ENCODE assay signal across 16 cellular contexts in genomic region chr16:77585379-77585778, GRCh38.
DNase-seq lines count a peak whose midpoint lies in the region; ATAC-seq and TF ChIP-seq lines count a peak whose summit lies in the region.
"Had no signal": no experiment of that assay in that cellular context is flagged by ENCODE, and none has a peak within 500 bp of the region (broad histone marks: within the 10 kb centered on the region; RNA-seq: fewer than 3 reads in every experiment).

No MANE protein-coding gene starts in this region.

- intact Hi-C loops in posterior vena cava (cut with DNase I), result no loop called here

- H3K36me3 Mint-ChIP-seq in T-helper 2 cell treated with Interferon-gamma antibody and Interleukin-4, amounts not matched to agents 5 μg/mL and 100 μg/mL, for 36 hours (ENCODE audit: low read depth), result no peaks in the 10 kb centered on the region
- H3K36me3 Mint-ChIP-seq: brain had no signal

- no peaks in the 10 kb centered on the region for H3K9me3 Mint-ChIP-seq in stimulated activated naive CD8-positive, alpha-beta T cell treated with anti-CD3 and anti-CD28 coated beads, Interleukin-15, amount 100 ng/mL, for 72 hours
- H3K9me3 Mint-ChIP-seq in T-helper 2 cell treated with Interferon-gamma antibody and Interleukin-4, amounts not matched to agents 5 μg/mL and 100 μg/mL, for 36 hours, result no peaks in the 10 kb centered on the region
- H3K9me3 Mint-ChIP-seq: activated T-cell treated with anti-CD3 and anti-CD28 coated beads, Interleukin-2, amount 50 U/mL, for 24 hours; brain had no signal

- H3K4me2 ChIP-seq in fibroblast of lung (ENCODE audit: extremely low read depth, insufficient read depth, low read length), result no peak overlapping the region

- no peak overlapping the region for H3K9ac ChIP-seq in fibroblast of lung (ENCODE audit: insufficient read depth, low read length)

- H3K36me3 ChIP-seq in fibroblast of lung (ENCODE audit: control insufficient read depth, insufficient read depth, low read length), result no peaks in the 10 kb centered on the region
- no peaks in the 10 kb centered on the region for H3K36me3 ChIP-seq in MG63
- H3K36me3 ChIP-seq: BE2C, SJCRH30 had no signal

- no peaks in the 10 kb centered on the region for H4K20me1 ChIP-seq in fibroblast of lung (ENCODE audit: control insufficient read depth, extremely low read depth, insufficient read depth, low read length)

- no peak overlapping the region for H3K27ac ChIP-seq in fibroblast of lung (ENCODE audit: insufficient read depth, low read length)
- H3K27ac ChIP-seq: SJCRH30, VCaP had no signal

- H3K27me3 ChIP-seq in fibroblast of lung (ENCODE audit: control insufficient read depth, insufficient read depth, low read length), result no peaks in the 10 kb centered on the region
- no peaks in the 10 kb centered on the region for H3K27me3 ChIP-seq in MG63
- H3K27me3 ChIP-seq: BE2C, SJCRH30 had no signal

- peak overlapping the region in 1 of 2 donors; percentile 37 for H3K27ac Mint-ChIP-seq in stimulated activated naive CD8-positive, alpha-beta T cell treated with anti-CD3 and anti-CD28 coated beads, Interleukin-15, amount 100 ng/mL, for 72 hours
- no peak overlapping the region for H3K27ac Mint-ChIP-seq in T-helper 2 cell treated with Interferon-gamma antibody and Interleukin-4, amounts not matched to agents 5 μg/mL and 100 μg/mL, for 36 hours
- H3K27ac Mint-ChIP-seq: activated T-cell treated with anti-CD3 and anti-CD28 coated beads, Interleukin-2, amount 50 U/mL, for 24 hours had no signal

- ATAC-seq in stimulated activated naive CD8-positive, alpha-beta T cell treated with anti-CD3 and anti-CD28 coated beads, Interleukin-15, amount 100 ng/mL, for 72 hours, result peak; percentile 58
- ATAC-seq in stimulated activated naive CD8-positive, alpha-beta T cell treated with anti-CD3 and anti-CD28 coated beads, Interleukin-15, Interleukin-2, amounts not matched to agents 100 U/mL and 50 U/mL, for 24 hours, result no peak

- no peak overlapping the region for H2AFZ ChIP-seq in fibroblast of lung (ENCODE audit: low read length)

- H3K4me3 ChIP-seq in fibroblast of lung (replicated peaks in 1 of 4; ENCODE audit: control extremely low read depth in 1 of 4, insufficient read depth in 1 of 4, low read depth in 3 of 4, low read length in 4 of 4), result no peak overlapping the region
- H3K4me3 ChIP-seq in MG63, result no peak overlapping the region
- H3K4me3 ChIP-seq: SJCRH30 had no signal

- H3K27me3 Mint-ChIP-seq in stimulated activated naive CD8-positive, alpha-beta T cell treated with anti-CD3 and anti-CD28 coated beads, Interleukin-15, amount 100 ng/mL, for 72 hours, result peaks cover 45% of the 10 kb centered on the region
- no peaks in the 10 kb centered on the region for H3K27me3 Mint-ChIP-seq in T-helper 2 cell treated with Interferon-gamma antibody and Interleukin-4, amounts not matched to agents 5 μg/mL and 100 μg/mL, for 36 hours (ENCODE audit: low read depth)

- H3K4me3 Mint-ChIP-seq in stimulated activated naive CD8-positive, alpha-beta T cell treated with anti-CD3 and anti-CD28 coated beads, Interleukin-15, amount 100 ng/mL, for 72 hours, result no peak overlapping the region
- peak overlapping the region; percentile 4 for H3K4me3 Mint-ChIP-seq in T-helper 2 cell treated with Interferon-gamma antibody and Interleukin-4, amounts not matched to agents 5 μg/mL and 100 μg/mL, for 36 hours
- H3K4me3 Mint-ChIP-seq: activated T-cell treated with anti-CD3 and anti-CD28 coated beads, Interleukin-2, amount 50 U/mL, for 24 hours; brain had no signal

- no peaks in the 10 kb centered on the region for H3K79me2 ChIP-seq in fibroblast of lung (ENCODE audit: control insufficient read depth, insufficient read depth, low read length)

- H3K4me1 ChIP-seq in fibroblast of lung (ENCODE audit: control insufficient read depth, extremely low read depth, insufficient read depth, low read length), result no peaks in the 10 kb centered on the region
- H3K4me1 ChIP-seq: BE2C, SJCRH30 had no signal

- DNase-seq in stimulated activated naive CD8-positive, alpha-beta T cell treated with anti-CD3 and anti-CD28 coated beads, Interleukin-15, amount 100 ng/mL, for 72 hours, result peak in 1 of 2 donors; percentile 13
- DNase-seq in stimulated activated naive CD8-positive, alpha-beta T cell treated with anti-CD3 and anti-CD28 coated beads, Interleukin-15, Interleukin-2, amounts not matched to agents 100 U/mL and 50 U/mL, for 24 hours, result no peak
- peak; percentile 27 for DNase-seq in T-helper 2 cell treated with Interferon-gamma antibody and Interleukin-4, amounts not matched to agents 5 μg/mL and 100 μg/mL, for 36 hours (ENCODE audit: low spot score)
- DNase-seq in fibroblast of lung (ENCODE audit: low read depth in 2 of 2) (peak; percentile 66 to 93), NCI-H1092 (lab: John Stamatoyannopoulos, UW) (no peak), posterior vena cava (ENCODE audit: low spot score) (no peak), NCI-H1105 treated with DMSO at 0.1 percent for 48 hours (lab: John Stamatoyannopoulos, UW) (no peak), MG63 (no peak)
- DNase-seq: activated T-cell treated with anti-CD3 and anti-CD28 coated beads, Interleukin-2, amount 50 U/mL, for 24 hours; BE2C; EL; NCI-H1694 treated with DMSO at 0.1 percent for 48 hours; NCI-H774; SJCRH30 had no signal

- H3K9me3 ChIP-seq in fibroblast of lung (ENCODE audit: control insufficient read depth, insufficient read depth, low read depth, low read length) (no peaks in the 10 kb centered on the region), MG63 (no peaks in the 10 kb centered on the region)
- H3K9me3 ChIP-seq: BE2C, SJCRH30 had no signal

- TF ChIP-seq CTCF in fibroblast of lung (conservative IDR thresholded peaks at IDR 0.05 in 1 of 2, IDR thresholded peaks at IDR 0.05 in 1 of 2; ENCODE audit: low read depth in 1 of 2, low read length in 2 of 2), result no peak

- H3K4me1 Mint-ChIP-seq in stimulated activated naive CD8-positive, alpha-beta T cell treated with anti-CD3 and anti-CD28 coated beads, Interleukin-15, amount 100 ng/mL, for 72 hours, result no peaks in the 10 kb centered on the region
- H3K4me1 Mint-ChIP-seq in T-helper 2 cell treated with Interferon-gamma antibody and Interleukin-4, amounts not matched to agents 5 μg/mL and 100 μg/mL, for 36 hours (ENCODE audit: low read depth), result peaks cover 9% of the 10 kb centered on the region

Comparison
In these comparisons a context has a peak if more than half of its experiments do, and no peak if none do; other contexts are left out.
1. DNase-seq: peak in T-helper 2 cell treated with Interferon-gamma antibody and Interleukin-4, amounts not matched to agents 5 μg/mL and 100 μg/mL, for 36 hours (single experiment) and fibroblast of lung (2 of 2); none in stimulated activated naive CD8-positive, alpha-beta T cell treated with anti-CD3 and anti-CD28 coated beads, Interleukin-15, Interleukin-2, amounts not matched to agents 100 U/mL and 50 U/mL, for 24 hours (single experiment), NCI-H1092 (single experiment), posterior vena cava (single experiment), NCI-H1105 treated with DMSO at 0.1 percent for 48 hours (single experiment) and MG63 (single experiment).